ENCODE assay signal across 14 cellular contexts in genomic region chr7:66409493-66409892, GRCh38.
"Had no signal": no experiment of that assay in that cellular context is flagged by ENCODE, and none has a peak within 500 bp of the region (broad histone marks: within the 10 kb centered on the region; RNA-seq: fewer than 3 reads in every experiment).

No MANE protein-coding gene starts in this region.

- H3K4me3 ChIP-seq: body of pancreas, left ventricle myocardium inferior, thyroid gland had no signal

- ATAC-seq: body of pancreas; effector memory CD8-positive, alpha-beta T cell had no signal

- H3K27ac ChIP-seq: body of pancreas, left ventricle myocardium inferior, thyroid gland had no signal

- H3K27me3 ChIP-seq: body of pancreas, thyroid gland had no signal

- H3K9me3 ChIP-seq: body of pancreas, left ventricle myocardium inferior, thyroid gland had no signal

- H3K36me3 ChIP-seq: thyroid gland had no signal

- DNase-seq: activated B cell treated with CpG ODN at 0.5 μM for 24 hours; activated CD4-positive, alpha-beta T cell treated with anti-CD3 and anti-CD28 coated beads, Interleukin-2, amount 10 ng/mL, durations not matched to agents 24 days and 14 days; activated T-cell treated with anti-CD3 and anti-CD28 coated beads for 4 hours; body of pancreas; effector memory CD8-positive, alpha-beta T cell; glutamatergic neuron; immature natural killer cell; left ventricle myocardium inferior; thyroid gland had no signal

- H3K27ac Mint-ChIP-seq: activated B cell treated with CpG ODN at 0.5 μM for 24 hours; activated CD4-positive, alpha-beta T cell treated with anti-CD3 and anti-CD28 coated beads, Interleukin-2, amount 10 ng/mL, durations not matched to agents 24 days and 14 days; activated naive CD4-positive, alpha-beta T cell treated with anti-CD3 and anti-CD28 coated beads, Interleukin-2, amount 50 U/mL, for 24 hours; dendritic cell treated with granulocyte-macrophage colony-stimulating factor and Interleukin-4, amounts not matched to agents 40 ng/mL and 50 ng/mL, for 4 days; T-helper 1 cell treated with Interleukin-12 subunit alpha and Interleukin-12 subunit beta and Interleukin-4 antibody, amounts not matched to agents 30 μg/mL and 1 μg/mL, for 36 hours had no signal

- H3K27me3 Mint-ChIP-seq: activated B cell treated with CpG ODN at 0.5 μM for 24 hours; activated CD4-positive, alpha-beta T cell treated with anti-CD3 and anti-CD28 coated beads, Interleukin-2, amount 10 ng/mL, durations not matched to agents 24 days and 14 days; activated naive CD4-positive, alpha-beta T cell treated with anti-CD3 and anti-CD28 coated beads, Interleukin-2, amount 50 U/mL, for 24 hours; central memory CD8-positive, alpha-beta T cell; effector memory CD8-positive, alpha-beta T cell had no signal

- H3K9me3 Mint-ChIP-seq: activated B cell treated with CpG ODN at 0.5 μM for 24 hours; activated CD4-positive, alpha-beta T cell treated with anti-CD3 and anti-CD28 coated beads, Interleukin-2, amount 10 ng/mL, durations not matched to agents 24 days and 14 days; activated naive CD4-positive, alpha-beta T cell treated with anti-CD3 and anti-CD28 coated beads, Interleukin-2, amount 50 U/mL, for 24 hours; central memory CD8-positive, alpha-beta T cell; dendritic cell treated with granulocyte-macrophage colony-stimulating factor and Interleukin-4, amounts not matched to agents 40 ng/mL and 50 ng/mL, for 4 days; effector memory CD8-positive, alpha-beta T cell; immature natural killer cell; neural crest cell; T-helper 1 cell treated with Interleukin-12 subunit alpha and Interleukin-12 subunit beta and Interleukin-4 antibody, amounts not matched to agents 30 μg/mL and 1 μg/mL, for 36 hours had no signal

- H3K4me1 Mint-ChIP-seq: central memory CD8-positive, alpha-beta T cell had no signal

- H3K4me3 Mint-ChIP-seq: activated B cell treated with CpG ODN at 0.5 μM for 24 hours; activated CD4-positive, alpha-beta T cell treated with anti-CD3 and anti-CD28 coated beads, Interleukin-2, amount 10 ng/mL, durations not matched to agents 24 days and 14 days; activated naive CD4-positive, alpha-beta T cell treated with anti-CD3 and anti-CD28 coated beads, Interleukin-2, amount 50 U/mL, for 24 hours; central memory CD8-positive, alpha-beta T cell; dendritic cell treated with granulocyte-macrophage colony-stimulating factor and Interleukin-4, amounts not matched to agents 40 ng/mL and 50 ng/mL, for 4 days; effector memory CD8-positive, alpha-beta T cell; immature natural killer cell; neural crest cell; T-helper 1 cell treated with Interleukin-12 subunit alpha and Interleukin-12 subunit beta and Interleukin-4 antibody, amounts not matched to agents 30 μg/mL and 1 μg/mL, for 36 hours had no signal
